Comparison of ENCODE assay signal across 8 cellular contexts in genomic region chr6:13445005-13445743, GRCh38. TPM values are rescaled to one million over a fixed set of nuclear protein-coding genes. Genes with fewer than 3 reads are reported as not detected.
A peak's percentile ranks its signal among the peaks of the same experiment; 100 is the strongest.
DNase-seq lines count a peak whose midpoint lies in the region; ATAC-seq and TF ChIP-seq lines count a peak whose summit lies in the region.

No MANE protein-coding gene starts in this region.

- H4K20me1 ChIP-seq in BLaER1, result peaks cover 27% of the 10 kb centered on the region

- H3K27me3 ChIP-seq in BLaER1, result no peaks in the 10 kb centered on the region
- H3K27me3 ChIP-seq in heart right ventricle, result no peaks in the 10 kb centered on the region
- no peaks in the 10 kb centered on the region for H3K27me3 ChIP-seq in spleen (replicated peaks in 1 of 7)

- TF ChIP-seq POLR2A in spleen (IDR thresholded peaks at IDR 0.05), result no peak

- peak overlapping the region; percentile 52 for H3K27ac ChIP-seq in BLaER1
- peak overlapping the region; percentile 33 to 71 (median 52) for H3K27ac ChIP-seq in heart right ventricle
- peak overlapping the region in 6 of 8 donors; percentile 32 to 88 (median 66) for H3K27ac ChIP-seq in spleen

- peaks cover 8% of the 10 kb centered on the region; the same call in 1 of the 2 replicates for H3K9me3 ChIP-seq in BLaER1
- H3K9me3 ChIP-seq in heart right ventricle, result no peaks in the 10 kb centered on the region
- H3K9me3 ChIP-seq in spleen, result no peaks in the 10 kb centered on the region

- 8% methylated on average over 9 of the region's 9 CpGs for WGBS in heart right ventricle, 2 donors
- 9 to 19% (median 17%) methylated on average over 9 of the region's 9 CpGs for WGBS in spleen, 5 donors

- intact Hi-C loops in heart right ventricle (cut with DNase I) (no loop called here), spleen (cut with DNase I; ENCODE audit: low total_unique reads) (no loop called here)

- no peak for TF ChIP-seq CTCF in heart right ventricle (IDR thresholded peaks at IDR 0.05)
- TF ChIP-seq CTCF in spleen (IDR thresholded peaks at IDR 0.05 in 8 of 11, conservative IDR thresholded peaks at IDR 0.05 in 3 of 11), result no peak

- no peak overlapping the region for H3K4me3 ChIP-seq in BLaER1
- H3K4me3 ChIP-seq in heart right ventricle, result no peak overlapping the region
- H3K4me3 ChIP-seq in spleen, result peak overlapping the region in 1 of 8 donors; percentile 25

- H3K36me3 ChIP-seq in BLaER1 (peaks cover 3% of the 10 kb centered on the region), heart right ventricle (no peaks in the 10 kb centered on the region), spleen (peaks cover 0 to 3% (median 0%) of the 10 kb centered on the region in 6 donors)

- ATAC-seq in heart right ventricle (peak in 7 of 8 donors; percentile 18 to 70 (median 59)), GM21576 (IDR thresholded peaks at IDR 0.05; ENCODE audit: unreplicated experiment) (no peak)

- peak overlapping the region; percentile 63 for H3K9ac ChIP-seq in BLaER1

- DNase-seq in HT-29 (ENCODE audit: low spot score) (peak; percentile 90), SHP77 treated with DMSO at 0.1 percent for 48 hours (lab: John Stamatoyannopoulos, UW) (peak; percentile 71), heart right ventricle (peak; percentile 56 to 68), spleen (peak; percentile 86)
- DNase-seq in effector CD4-positive, alpha-beta T cell, result no peak
- DNase-seq in activated T-cell treated with anti-CD3 and anti-CD28 coated beads, Interleukin-2, amount 50 U/mL, for 1 hour, result no peak

- H3K4me1 ChIP-seq in BLaER1, result peaks cover 49% of the 10 kb centered on the region
- H3K4me1 ChIP-seq in heart right ventricle, result peaks cover 21 to 89% (median 73%) of the 10 kb centered on the region in 9 donors
- H3K4me1 ChIP-seq in spleen, result peaks cover 23 to 79% (median 54%) of the 10 kb centered on the region in 6 donors

- peak overlapping the region; percentile 71 for H3K4me2 ChIP-seq in BLaER1

RNA-seq across cellular contexts. Expression of gene GFOD1, which starts 42.2 kb away (rescaled TPM):
- 13.3 and 13.5 TPM in 2 replicates for total RNA-seq in HT-29 (2014; rRNA removed; shearing (Covaris generic))
- 10 to 100 TPM; 26.5 to 96.5 (median 41.0) TPM for total RNA-seq in heart right ventricle
- polyA plus RNA-seq in heart right ventricle, result 10 to 100 TPM; 13.8 to 18.2 TPM
- 10 to 100 TPM; 16.0 to 54.0 (median 37.4) TPM for total RNA-seq in spleen
- 1 to 10 TPM; 3.4 to 8.2 (median 4.2) TPM for polyA plus RNA-seq in spleen

Comparison
In these comparisons a context has a peak if more than half of its experiments do, and no peak if none do; other contexts are left out.
1. DNase-seq: peak in HT-29 (single experiment), SHP77 treated with DMSO at 0.1 percent for 48 hours (single experiment), heart right ventricle (2 of 2) and spleen (single experiment); none in effector CD4-positive, alpha-beta T cell (single experiment) and activated T-cell treated with anti-CD3 and anti-CD28 coated beads, Interleukin-2, amount 50 U/mL, for 1 hour (single experiment).
2. Peak in every context shown above with its lines, with median percentiles within 50 percentile points of each other: H3K27ac ChIP-seq.